ENCODE assay signal across 31 cellular contexts in genomic region chr12:94930772-94931171, GRCh38.
"Had no signal": no experiment of that assay in that cellular context is flagged by ENCODE, and none has a peak within 500 bp of the region (broad histone marks: within the 10 kb centered on the region; RNA-seq: fewer than 3 reads in every experiment).

No MANE protein-coding gene starts in this region.

- H3K4me3 ChIP-seq: MG63 had no signal

- H3K27me3 ChIP-seq: MG63 had no signal

- H3K36me3 ChIP-seq: MG63 had no signal

- H3K9me3 ChIP-seq: MG63 had no signal

- DNase-seq: Karpas-422, Kasumi-1, MG63, MM.1S, MV-4-11, NCI-H1048, NCI-H1092, NCI-H1092 treated with DMSO at 0.1 percent for 48 hours, NCI-H1105, NCI-H1105 treated with DMSO at 0.1 percent for 48 hours, NCI-H1417 treated with DMSO at 0.1 percent for 48 hours, NCI-H1436, NCI-H1436 treated with DMSO at 0.1 percent for 48 hours, NCI-H146, NCI-H1694, NCI-H1694 treated with DMSO at 0.1 percent for 48 hours, NCI-H187, NCI-H187 treated with DMSO at 0.1 percent for 48 hours, NCI-H1930, NCI-H2029, NCI-H2029 treated with DMSO at 0.1 percent for 48 hours, NCI-H2081, NCI-H2081 treated with DMSO at 0.1 percent for 48 hours, NCI-H2107, NCI-H2171, NCI-H2171 treated with DMSO at 0.1 percent for 48 hours, NCI-H2227 treated with DMSO at 0.1 percent for 48 hours, NCI-H226, NCI-H345, NCI-H446, NCI-H446 treated with DMSO at 0.1 percent for 48 hours had no signal
